Comparison of ENCODE assay signal across 8 cellular contexts in genomic region chr5:75053286-75054109, GRCh38. TPM values are rescaled to one million over a fixed set of nuclear protein-coding genes. Genes with fewer than 3 reads are reported as not detected.
A peak's percentile ranks its signal among the peaks of the same experiment; 100 is the strongest.
DNase-seq lines count a peak whose midpoint lies in the region; ATAC-seq and TF ChIP-seq lines count a peak whose summit lies in the region.

No MANE protein-coding gene starts in this region.

- peak overlapping the region; percentile 88 for H3K27ac ChIP-seq in CD4-positive, CD25-positive, alpha-beta regulatory T cell (ENCODE audit: insufficient read depth, low read length, poor library complexity, severe bottlenecking)
- H3K27ac ChIP-seq in rectal smooth muscle tissue (ENCODE audit: low read depth, low read length), result peak overlapping the region; percentile 76

- H3K27ac Mint-ChIP-seq in CD4-positive, CD25-positive, alpha-beta regulatory T cell, result peak overlapping the region; percentile 97 to 98 (median 97)
- H3K27ac Mint-ChIP-seq in T-helper 1 cell treated with Interleukin-12 subunit alpha and Interleukin-12 subunit beta and Interleukin-4 antibody, amounts not matched to agents 30 μg/mL and 1 μg/mL, for 36 hours, result peak overlapping the region; percentile 81

- peak overlapping the region; percentile 8 for H3K9ac ChIP-seq in rectal smooth muscle tissue (ENCODE audit: low read length)

- ATAC-seq in CD4-positive, CD25-positive, alpha-beta regulatory T cell (ENCODE audit: low read depth in 2 of 2), result peak; percentile 21 to 34
- ATAC-seq in HG02571 (IDR thresholded peaks at IDR 0.05; ENCODE audit: unreplicated experiment), result no peak

- peaks cover 23% of the 10 kb centered on the region for H3K36me3 Mint-ChIP-seq in CD4-positive, CD25-positive, alpha-beta regulatory T cell
- H3K36me3 Mint-ChIP-seq in T-helper 1 cell treated with Interleukin-12 subunit alpha and Interleukin-12 subunit beta and Interleukin-4 antibody, amounts not matched to agents 30 μg/mL and 1 μg/mL, for 36 hours (ENCODE audit: low read depth), result peaks cover 2% of the 10 kb centered on the region

- CTCF ChIA-PET in HEK293T (lab: Yijun Ruan, JAX), result no interaction called here

- peaks cover 0 to 4% (median 0%) of the 10 kb centered on the region in 7 donors for H3K9me3 Mint-ChIP-seq in CD4-positive, CD25-positive, alpha-beta regulatory T cell
- no peaks in the 10 kb centered on the region for H3K9me3 Mint-ChIP-seq in T-helper 1 cell treated with Interleukin-12 subunit alpha and Interleukin-12 subunit beta and Interleukin-4 antibody, amounts not matched to agents 30 μg/mL and 1 μg/mL, for 36 hours

- in situ Hi-C loops in astrocyte of the spinal cord (cut with HindIII; ENCODE audit: low sequenced_read_pairs), result no loop called here

- peaks cover 85% of the 10 kb centered on the region for H3K4me1 ChIP-seq in CD4-positive, CD25-positive, alpha-beta regulatory T cell (ENCODE audit: control insufficient read depth, insufficient read depth, low read length, poor library complexity, severe bottlenecking)
- peaks cover 13% of the 10 kb centered on the region for H3K4me1 ChIP-seq in rectal smooth muscle tissue (ENCODE audit: control insufficient read depth, insufficient read depth, low read length)

- DNase-seq in CD4-positive, CD25-positive, alpha-beta regulatory T cell, result peak; percentile 53 to 80 (median 76)
- peak; percentile 57 for DNase-seq in HEK293T (ENCODE audit: extremely low spot score)
- peak; percentile 73 for DNase-seq in astrocyte of the spinal cord (ENCODE audit: low read depth, low spot score)
- peak in 28 of 51 donors; percentile 6 to 61 (median 27) for DNase-seq in hypothalamus (lab: John Stamatoyannopoulos, UW)
- DNase-seq in SKM-1 (lab: John Stamatoyannopoulos, UW; ENCODE audit: unreplicated experiment), result no peak

- H3K9me3 ChIP-seq in CD4-positive, CD25-positive, alpha-beta regulatory T cell (ENCODE audit: control insufficient read depth in 2 of 2, low read length in 2 of 2), result no peaks in the 10 kb centered on the region

- H3K4me1 Mint-ChIP-seq in CD4-positive, CD25-positive, alpha-beta regulatory T cell, result peaks cover 25 to 81% (median 62%) of the 10 kb centered on the region in 4 donors
- H3K4me1 Mint-ChIP-seq in T-helper 1 cell treated with Interleukin-12 subunit alpha and Interleukin-12 subunit beta and Interleukin-4 antibody, amounts not matched to agents 30 μg/mL and 1 μg/mL, for 36 hours (ENCODE audit: low read depth), result peaks cover 49% of the 10 kb centered on the region

- H3K4me3 ChIP-seq in CD4-positive, CD25-positive, alpha-beta regulatory T cell (ENCODE audit: low read depth, low read length), result peak overlapping the region; percentile 93
- peak overlapping the region; percentile 60 for H3K4me3 ChIP-seq in astrocyte of the spinal cord (ENCODE audit: low read depth, low read length)
- peak overlapping the region; percentile 87 for H3K4me3 ChIP-seq in rectal smooth muscle tissue (ENCODE audit: low read length)

- H3K27me3 Mint-ChIP-seq in CD4-positive, CD25-positive, alpha-beta regulatory T cell, result peaks cover 10% of the 10 kb centered on the region
- H3K27me3 Mint-ChIP-seq in T-helper 1 cell treated with Interleukin-12 subunit alpha and Interleukin-12 subunit beta and Interleukin-4 antibody, amounts not matched to agents 30 μg/mL and 1 μg/mL, for 36 hours (ENCODE audit: low read depth), result peaks cover 17% of the 10 kb centered on the region

- peak overlapping the region; percentile 97 to 99 (median 98) for H3K4me3 Mint-ChIP-seq in CD4-positive, CD25-positive, alpha-beta regulatory T cell
- H3K4me3 Mint-ChIP-seq in T-helper 1 cell treated with Interleukin-12 subunit alpha and Interleukin-12 subunit beta and Interleukin-4 antibody, amounts not matched to agents 30 μg/mL and 1 μg/mL, for 36 hours, result peak overlapping the region; percentile 85

- TF ChIP-seq CTCF in astrocyte of the spinal cord (IDR thresholded peaks at IDR 0.05; ENCODE audit: low read depth, low read length), result peak; percentile 15

- no peaks in the 10 kb centered on the region for H3K27me3 ChIP-seq in CD4-positive, CD25-positive, alpha-beta regulatory T cell (ENCODE audit: control insufficient read depth, insufficient read depth, low read length)
- H3K27me3 ChIP-seq in rectal smooth muscle tissue (ENCODE audit: control insufficient read depth, insufficient read depth, low read length), result no peaks in the 10 kb centered on the region

- POLR2A ChIA-PET in HEK293T (lab: Yijun Ruan, JAX), result no interaction called here

- peaks cover 4% of the 10 kb centered on the region for H3K36me3 ChIP-seq in CD4-positive, CD25-positive, alpha-beta regulatory T cell (ENCODE audit: control insufficient read depth, insufficient read depth, low read length)
- no peaks in the 10 kb centered on the region for H3K36me3 ChIP-seq in rectal smooth muscle tissue (ENCODE audit: control insufficient read depth, insufficient read depth, low read length)

TF ChIP-seq in HEK293T, 16 proteins besides CTCF, POLR2A, EP300 and RAD21:
- TF ChIP-seq L3MBTL2 (conservative IDR thresholded peaks at IDR 0.05) (peak; percentile 56), PKNOX1 (IDR thresholded peaks at IDR 0.05) (no peak)
TF ChIP-seq in HEK293T: peak in this region for 1.

RNA-seq across cellular contexts. Expression of gene GCNT4, which starts 1.1 kb away (rescaled TPM):
- 16.6 TPM for total RNA-seq in CD4-positive, CD25-positive, alpha-beta regulatory T cell
- 10 to 100 TPM in 2 of 4 donors, 1 to 10 TPM in 2; 7.6 to 15.0 (median 10.3) TPM for polyA plus RNA-seq in CD4-positive, CD25-positive, alpha-beta regulatory T cell
